In the genomic region with DNA sequence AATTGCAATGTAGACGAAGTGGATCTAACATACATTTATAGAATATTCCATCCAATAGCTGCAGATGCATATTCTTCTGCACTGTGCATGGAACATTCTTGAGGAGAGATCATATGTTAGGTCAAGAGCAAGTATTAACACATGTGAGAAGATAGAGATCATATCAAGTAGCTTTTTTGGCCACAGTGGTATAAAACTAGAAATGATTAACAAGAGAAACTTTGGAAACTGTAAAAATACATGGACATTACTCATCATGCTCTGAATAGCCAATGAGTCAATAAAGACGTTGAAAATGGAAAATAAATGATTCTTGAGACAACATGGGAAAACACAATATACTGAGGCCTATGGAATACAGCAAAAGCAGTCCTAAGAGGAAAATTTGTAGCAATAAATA, we compare ENCODE assay signal across 23 cellular contexts.
DNase-seq lines count a peak whose midpoint lies in the region; ATAC-seq, FAIRE-seq and TF ChIP-seq lines count a peak whose summit lies in the region.
"Had no signal": no experiment of that assay in that cellular context is flagged by ENCODE, and none has a peak within 500 bp of the region (broad histone marks: within the 10 kb centered on the region; RNA-seq: fewer than 3 reads in every experiment).

No MANE protein-coding gene starts in this region.

- CTCF ChIA-PET in A549 (lab: Yijun Ruan, JAX), result no interaction called here
- CTCF ChIA-PET in CD8-positive, alpha-beta T cell (lab: Charles Lee), result no interaction called here

- 42% methylated on average over 2 of the region's 2 CpGs for WGBS in A549 (ENCODE audit: missing lambda C conversion rate)

- TF ChIP-seq EP300 in A549 (IDR thresholded peaks at IDR 0.05), result no peak

- FAIRE-seq in A549 (lab: Jason Lieb, UNC) (no peak), RCC 7860 (lab: Jason Lieb, UNC) (peak; percentile 81)
- FAIRE-seq: K562 had no signal

- TF ChIP-seq POLR2A in A549 (IDR thresholded peaks at IDR 0.05; ENCODE audit: low read length), result no peak

- no peaks in the 10 kb centered on the region for H3K27me3 Mint-ChIP-seq in CD8-positive, alpha-beta T cell (ENCODE audit: low read depth)
- H3K27me3 Mint-ChIP-seq: activated naive CD4-positive, alpha-beta T cell treated with anti-CD3 and anti-CD28 coated beads, Interleukin-2, amount 10 ng/mL, durations not matched to agents 7 days and 5 days; stimulated activated naive B cell treated with anti-CD40 and anti-IgM and Interleukin-4, amounts not matched to agents 10 μg/mL and 1 μg/mL and 100 μg/mL, for 72 hours had no signal

- H3K9me3 Mint-ChIP-seq in CD8-positive, alpha-beta T cell, result peaks cover 27% of the 10 kb centered on the region

- H3K27me3 ChIP-seq in CD8-positive, alpha-beta T cell (ENCODE audit: insufficient read depth, low read length), result no peaks in the 10 kb centered on the region
- H3K27me3 ChIP-seq in foreskin keratinocyte, result no peaks in the 10 kb centered on the region
- H3K27me3 ChIP-seq: heart left ventricle, left lung had no signal

- peaks cover 10% of the 10 kb centered on the region for H3K4me1 Mint-ChIP-seq in CD8-positive, alpha-beta T cell (ENCODE audit: low read depth)

- H3K27ac Mint-ChIP-seq in CD8-positive, alpha-beta T cell, result no peak overlapping the region
- H3K27ac Mint-ChIP-seq: activated naive CD4-positive, alpha-beta T cell treated with anti-CD3 and anti-CD28 coated beads, Interleukin-2, amount 10 ng/mL, durations not matched to agents 7 days and 5 days; stimulated activated naive B cell treated with anti-CD40 and anti-IgM and Interleukin-4, amounts not matched to agents 10 μg/mL and 1 μg/mL and 100 μg/mL, for 72 hours had no signal

- H3K4me1 ChIP-seq in A549 (no peaks in the 10 kb centered on the region), foreskin keratinocyte (no peaks in the 10 kb centered on the region)
- no peaks in the 10 kb centered on the region for H3K4me1 ChIP-seq in CD8-positive, alpha-beta T cell (ENCODE audit: insufficient read depth, low read length)
- H3K4me1 ChIP-seq: left lung had no signal

- H3K27ac ChIP-seq in A549, result no peak overlapping the region
- no peak overlapping the region for H3K27ac ChIP-seq in CD8-positive, alpha-beta T cell (ENCODE audit: low read depth, low read length)
- H3K27ac ChIP-seq in foreskin keratinocyte, result no peak overlapping the region
- H3K27ac ChIP-seq: epithelial cell of prostate, heart left ventricle, left lung had no signal

- H3K4me3 Mint-ChIP-seq in CD8-positive, alpha-beta T cell, result peak overlapping the region; percentile 64
- H3K4me3 Mint-ChIP-seq: activated naive CD4-positive, alpha-beta T cell treated with anti-CD3 and anti-CD28 coated beads, Interleukin-2, amount 10 ng/mL, durations not matched to agents 7 days and 5 days; stimulated activated naive B cell treated with anti-CD40 and anti-IgM and Interleukin-4, amounts not matched to agents 10 μg/mL and 1 μg/mL and 100 μg/mL, for 72 hours had no signal

- no peak for TF ChIP-seq CTCF in A549 (IDR thresholded peaks at IDR 0.05)
- no peak for TF ChIP-seq CTCF in CD8-positive, alpha-beta T cell (IDR thresholded peaks at IDR 0.05)
- no peak for TF ChIP-seq CTCF in foreskin keratinocyte (conservative IDR thresholded peaks at IDR 0.05)

- H3K4me2 ChIP-seq in A549, result no peak overlapping the region
- H3K4me2 ChIP-seq: smooth muscle cell had no signal

- TF ChIP-seq RAD21 in A549 (conservative IDR thresholded peaks at IDR 0.05 in 1 of 2, IDR thresholded peaks at IDR 0.05 in 1 of 2), result no peak

- no peak overlapping the region for H3K4me3 ChIP-seq in A549
- no peak overlapping the region for H3K4me3 ChIP-seq in CD8-positive, alpha-beta T cell (ENCODE audit: low read depth, low read length)
- H3K4me3 ChIP-seq: heart left ventricle, K562, left lung, smooth muscle cell had no signal

- H3K36me3 ChIP-seq in CD8-positive, alpha-beta T cell (ENCODE audit: insufficient read depth, low read length), result peaks cover 7% of the 10 kb centered on the region

- H3K36me3 Mint-ChIP-seq in CD8-positive, alpha-beta T cell, result peaks cover 76% of the 10 kb centered on the region

- ATAC-seq in A549 (no peak), foreskin keratinocyte (peak; percentile 24)
- no peak for ATAC-seq in CD8-positive, alpha-beta T cell
- ATAC-seq: heart left ventricle; K562; left lung; Right ventricle myocardium inferior; stimulated activated naive B cell treated with anti-CD40 and anti-IgM and Interleukin-4, amounts not matched to agents 10 μg/mL and 1 μg/mL and 100 μg/mL, for 72 hours had no signal

- POLR2A ChIA-PET in A549 (lab: Yijun Ruan, JAX), result no interaction called here
- POLR2A ChIA-PET in CD8-positive, alpha-beta T cell (lab: Charles Lee), result no interaction called here

- H3K9me3 ChIP-seq in A549, result peaks cover 26% of the 10 kb centered on the region
- H3K9me3 ChIP-seq in CD8-positive, alpha-beta T cell (ENCODE audit: low read length), result no peaks in the 10 kb centered on the region

- DNase-seq in A549 (ENCODE audit: low read depth in 1 of 2, low spot score in 1 of 2) (peak in 1 of 2 experiments; percentile 6), RCC 7860 (ENCODE audit: low spot score) (peak; percentile 55), foreskin keratinocyte (no peak), occipital lobe (lab: John Stamatoyannopoulos, UW) (no peak), HPDE6-E6E7 (ENCODE audit: extremely low spot score) (no peak)
- no peak for DNase-seq in CD8-positive, alpha-beta T cell
- no peak for DNase-seq in activated effector memory CD4-positive, alpha-beta T cell treated with Interleukin-2 at 50 U/mL for 16 hours
- DNase-seq: activated CD8-positive, alpha-beta memory T cell treated with anti-CD3 and anti-CD28 coated beads, Interleukin-2, amount 50 U/mL, for 48 hours; activated naive CD4-positive, alpha-beta T cell treated with anti-CD3 and anti-CD28 coated beads, Interleukin-2, amount 10 ng/mL, durations not matched to agents 7 days and 5 days; cerebellar nuclear complex; DMS 273 treated with DMSO at 0.1 percent for 48 hours; GOT3; heart left ventricle; left lung; NCI-H1436 treated with DMSO at 0.1 percent for 48 hours; NCI-H2107; NCI-H446 treated with DMSO at 0.1 percent for 48 hours; stimulated activated naive B cell treated with anti-CD40 and anti-IgM and Interleukin-4, amounts not matched to agents 10 μg/mL and 1 μg/mL and 100 μg/mL, for 72 hours; T1000 had no signal

- intact Hi-C loops in CD8-positive, alpha-beta T cell (cut with DNase I, micrococcal nuclease), result no loop called here

TF ChIP-seq in A549, 52 proteins besides CTCF, POLR2A, EP300 and RAD21:
- no peak for TF ChIP-seq HOXA7 (CRISPR knock-in tag; IDR thresholded peaks at IDR 0.05)
- TF ChIP-seq ESRRA (IDR thresholded peaks at IDR 0.05; ENCODE audit: borderline replicate concordance, low read length), result no peak
- no peak for TF ChIP-seq FOSL2 (IDR thresholded peaks at IDR 0.05)
- TF ChIP-seq FOSL2 (CRISPR knock-in tag; IDR thresholded peaks at IDR 0.05), result 0 out of 2 replicates have a peak, but pooled peaks have one; percentile 4
- no peak for TF ChIP-seq RARB (CRISPR knock-in tag; IDR thresholded peaks at IDR 0.05)
- TF ChIP-seq EHF (CRISPR knock-in tag; IDR thresholded peaks at IDR 0.05), result no peak
- no peak for TF ChIP-seq FOXS1 (CRISPR knock-in tag; IDR thresholded peaks at IDR 0.05)
